In genomic region chr6:371851-372250, GRCh38 we compare ENCODE assay signal across 2 cellular contexts. TPM values are rescaled to one million over a fixed set of nuclear protein-coding genes. Genes with fewer than 3 reads are reported as not detected.
"Had no signal": no experiment of that assay in that cellular context is flagged by ENCODE, and none has a peak within 500 bp of the region (broad histone marks: within the 10 kb centered on the region; RNA-seq: fewer than 3 reads in every experiment).

No MANE protein-coding gene starts in this region.

RNA-seq across cellular contexts. Expression of gene IRF4, which starts 19.7 kb away (rescaled TPM):
- total RNA-seq: progenitor cell of endocrine pancreas, renal cortical epithelial cell had no signal
